In the genomic region with DNA sequence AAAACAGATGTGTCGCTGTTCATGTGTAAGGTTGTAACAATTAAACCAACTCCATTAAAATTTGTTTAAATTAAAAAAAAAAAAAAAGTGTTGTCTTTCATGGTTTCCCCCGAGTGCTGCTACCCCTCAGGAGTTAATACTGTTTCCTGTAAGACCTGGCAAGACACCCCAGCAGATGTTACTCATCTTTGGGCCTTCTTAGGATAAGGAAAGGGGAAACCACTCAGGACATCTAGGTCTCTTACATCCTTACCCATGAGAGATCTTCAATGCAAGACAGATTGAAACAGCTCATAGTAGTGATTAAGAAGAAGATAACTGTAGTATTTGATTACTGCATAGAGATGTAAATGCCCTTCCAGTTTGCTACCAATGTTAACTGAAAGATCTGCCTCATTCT, we compare ENCODE assay signal across 16 cellular contexts. TPM values are rescaled to one million over a fixed set of nuclear protein-coding genes. Genes with fewer than 3 reads are reported as not detected.
"Had no signal": no experiment of that assay in that cellular context is flagged by ENCODE, and none has a peak within 500 bp of the region (broad histone marks: within the 10 kb centered on the region; RNA-seq: fewer than 3 reads in every experiment).

No MANE protein-coding gene starts in this region.

- H3K27me3 ChIP-seq: vagina had no signal

- H3K4me3 ChIP-seq: thoracic aorta, vagina had no signal

- H3K27ac ChIP-seq: thoracic aorta, vagina had no signal

- DNase-seq: activated CD4-positive, alpha-beta memory T cell treated with anti-CD3 and anti-CD28 coated beads for 36 hours; activated CD4-positive, alpha-beta T cell treated with anti-CD3 and anti-CD28 coated beads for 48 hours; activated naive CD4-positive, alpha-beta T cell treated with Interleukin-2 at 50 U/mL for 16 hours; activated naive CD8-positive, alpha-beta T cell treated with anti-CD3 and anti-CD28 coated beads for 36 hours; activated T-cell treated with anti-CD3 and anti-CD28 coated beads, Interleukin-2, amount 50 U/mL, for 48 hours; glutamatergic neuron; hypothalamus; mesenchymal stem cell; occipital lobe; stimulated activated CD4-positive, alpha-beta T cell treated with anti-CD3 and anti-CD28 coated beads, Interleukin-4, amount 100 ng/mL, for 1 hour; stimulated activated naive CD4-positive, alpha-beta T cell treated with Interleukin-2 at 50 U/mL for 16 hours; T-helper 9 cell had no signal

- H3K4me1 ChIP-seq: vagina had no signal

- H3K9me3 ChIP-seq: thoracic aorta, vagina had no signal

- H3K36me3 ChIP-seq: thoracic aorta, vagina had no signal

RNA-seq across cellular contexts. Expression of a gene that starts 59.2 kb away (rescaled TPM):
- total RNA-seq: activated CD4-positive, alpha-beta memory T cell treated with anti-CD3 and anti-CD28 coated beads for 36 hours; activated naive CD8-positive, alpha-beta T cell treated with anti-CD3 and anti-CD28 coated beads for 36 hours; neural crest cell; T-helper 1 cell treated with Interleukin-12 subunit alpha and Interleukin-12 subunit beta and Interleukin-4 antibody, amounts not matched to agents 30 ng/mL and 1 ng/mL, for 36 hours; vagina had no signal
